In genomic region chr2:27489118-27489497, GRCh38 we compare ENCODE assay signal across 8 cellular contexts. TPM values are rescaled to one million over a fixed set of nuclear protein-coding genes. Genes with fewer than 3 reads are reported as not detected.
DNase-seq lines count a peak whose midpoint lies in the region; ATAC-seq and TF ChIP-seq lines count a peak whose summit lies in the region.

No MANE protein-coding gene starts in this region.

- H3K9me3 ChIP-seq in BLaER1 (no peaks in the 10 kb centered on the region), Peyer's patch (no peaks in the 10 kb centered on the region), duodenal mucosa (ENCODE audit: control insufficient read depth in 1 of 2, low read length in 2 of 2) (no peaks in the 10 kb centered on the region), mucosa of descending colon (no peaks in the 10 kb centered on the region)

- TF ChIP-seq CTCF in Peyer's patch (IDR thresholded peaks at IDR 0.05) (no peak), mucosa of descending colon (IDR thresholded peaks at IDR 0.05) (no peak)

- H3K9ac ChIP-seq in BLaER1: peak overlapping the region; percentile 55
- peak overlapping the region; percentile 71 to 85 for H3K9ac ChIP-seq in duodenal mucosa (ENCODE audit: low read depth in 1 of 2, low read length in 2 of 2)

- no peaks in the 10 kb centered on the region for H4K20me1 ChIP-seq in BLaER1

- H3K27me3 ChIP-seq in BLaER1 (peaks cover 5% of the 10 kb centered on the region), Peyer's patch (no peaks in the 10 kb centered on the region), duodenal mucosa (ENCODE audit: control insufficient read depth in 1 of 2, insufficient read depth in 2 of 2, low read length in 2 of 2) (peaks cover 3 to 4% of the 10 kb centered on the region in 2 donors)

- H3K4me1 ChIP-seq in BLaER1 (peaks cover 42% of the 10 kb centered on the region), Peyer's patch (peaks cover 0 to 10% (median 7%) of the 10 kb centered on the region in 4 donors), duodenal mucosa (ENCODE audit: control insufficient read depth in 1 of 2, insufficient read depth in 2 of 2, low read length in 2 of 2) (peaks cover 11 to 16% of the 10 kb centered on the region in 2 donors), mucosa of descending colon (ENCODE audit: low read depth) (peaks cover 7% of the 10 kb centered on the region)

- H3K4me2 ChIP-seq in BLaER1: peak overlapping the region; percentile 94

- intact Hi-C loops in mucosa of descending colon (cut with DNase I, micrococcal nuclease): no loop called here

- H3K36me3 ChIP-seq in BLaER1: peaks cover 15% of the 10 kb centered on the region
- H3K36me3 ChIP-seq in Peyer's patch: peaks cover 0 to 5% (median 0%) of the 10 kb centered on the region in 3 donors
- H3K36me3 ChIP-seq in duodenal mucosa (ENCODE audit: control insufficient read depth in 1 of 2, insufficient read depth in 2 of 2, low read length in 2 of 2): no peaks in the 10 kb centered on the region
- H3K36me3 ChIP-seq in mucosa of descending colon (ENCODE audit: low read depth): no peaks in the 10 kb centered on the region

- H3K4me3 ChIP-seq in BLaER1 (peak overlapping the region; percentile 71), Peyer's patch (peak overlapping the region; percentile 42 to 53 (median 50)), duodenal mucosa (ENCODE audit: low read depth in 1 of 2, low read length in 2 of 2) (peak overlapping the region; percentile 82 to 88), mucosa of descending colon (peak overlapping the region; percentile 11)

- DNase-seq in Peyer's patch: peak in 1 of 3 donors; percentile 50
- DNase-seq in mucosa of descending colon: peak in 1 of 3 donors; percentile 19
- no peak for DNase-seq in mesenteric fat pad (ENCODE audit: low spot score)
- DNase-seq in HuH-7.5 (ENCODE audit: low spot score): no peak

- ATAC-seq in GM21423 (IDR thresholded peaks at IDR 0.05; ENCODE audit: unreplicated experiment): peak; percentile 8
- peak; percentile 4 for ATAC-seq in mucosa of descending colon
- ATAC-seq in GM21515 (IDR thresholded peaks at IDR 0.05; ENCODE audit: unreplicated experiment): no peak

- H3K27ac ChIP-seq in BLaER1 (no peak overlapping the region), Peyer's patch (peak overlapping the region; percentile 45 to 80 (median 66)), duodenal mucosa (ENCODE audit: low read depth, low read length) (no peak overlapping the region)

- no peak for TF ChIP-seq POLR2A in Peyer's patch (IDR thresholded peaks at IDR 0.05)

RNA-seq across cellular contexts. Expression of gene IFT172, which starts 0.4 kb away (rescaled TPM):
- total RNA-seq in Peyer's patch: 10 to 100 TPM; 38.8 to 86.5 (median 65.3) TPM
- total RNA-seq in mucosa of descending colon: 10 to 100 TPM; 54.4 to 93.7 (median 62.4) TPM
- total RNA-seq in mesenteric fat pad: 21.4 TPM

RNA-seq across cellular contexts. Expression of gene FNDC4, which starts 5.9 kb away (rescaled TPM):
- 1 to 10 TPM in 2 of 4 donors, not detected in 2; 2.0 to 3.2 TPM for total RNA-seq in Peyer's patch
- 1 to 10 TPM in 2 of 3 donors, under 1 TPM in 1; 0.64 to 3.1 (median 1.7) TPM for total RNA-seq in mucosa of descending colon
- total RNA-seq in mesenteric fat pad: 136 TPM

RNA-seq across cellular contexts. Expression of gene GCKR, which starts 7.5 kb away (rescaled TPM):
- total RNA-seq in Peyer's patch: under 1 TPM in 2 of 4 donors, not detected in 2; 0.53 to 0.94 TPM
- total RNA-seq in mucosa of descending colon: under 1 TPM in 1 of 3 donors, not detected in 2; 0.29 TPM
- total RNA-seq in mesenteric fat pad: 4.2 TPM

RNA-seq across cellular contexts. Expression of gene KRTCAP3, which starts 46.9 kb away (rescaled TPM):
- total RNA-seq in Peyer's patch: 100 to 1,000 TPM in 1 of 4 donors, 10 to 100 TPM in 2, 1 to 10 TPM in 1; 7.4 to 109 (median 73.9) TPM
- 10 to 100 TPM; 43.9 to 93.4 (median 85.1) TPM for total RNA-seq in mucosa of descending colon
- total RNA-seq in mesenteric fat pad: 0.48 TPM

Comparison
In these comparisons a context has a peak if more than half of its experiments do, and no peak if none do; other contexts are left out.
1. H3K27ac ChIP-seq: peak in Peyer's patch (4 of 4); none in BLaER1 (single experiment) and duodenal mucosa (single experiment).
2. H3K4me3 ChIP-seq: peak in every context shown above with its lines; median percentile 85 in duodenal mucosa; 71 in BLaER1; 50 in Peyer's patch; 11 in mucosa of descending colon.
3. RNA of gene FNDC4, which starts 5.9 kb away (total RNA-seq): 136 TPM in mesenteric fat pad (single experiment); 2.0 to 3.2 TPM in Peyer's patch and 0.64 to 3.1 TPM in mucosa of descending colon; every median in the first group is over 10 times any median in the second.